Comparison of ENCODE assay signal across 1 cellular context in genomic region chr4:15655223-15656037, GRCh38.
TF ChIP-seq lines count a peak whose summit lies in the region.

TSS of gene FBXL5 (minus strand) at chr4:15655357. CDS start at chr4:15655287, 70 bp downstream.

TF ChIP-seq in WTC11, 78 proteins besides CTCF, POLR2A, EP300 and RAD21 (continued from another document):
- TF ChIP-seq GABPB1 (CRISPR knock-in tag; IDR thresholded peaks at IDR 0.05) = no peak
- TF ChIP-seq TP53 (CRISPR knock-in tag; IDR thresholded peaks at IDR 0.05) = peak; percentile 29; the same call in 1 of the 2 replicates
- TF ChIP-seq HMGXB4 (CRISPR knock-in tag; IDR thresholded peaks at IDR 0.05) = peak; percentile 80; the same call in 1 of the 2 replicates
- no peak for TF ChIP-seq JAZF1 (CRISPR knock-in tag; IDR thresholded peaks at IDR 0.05)
- peak; percentile 60 for TF ChIP-seq FOXP4 (CRISPR knock-in tag; IDR thresholded peaks at IDR 0.05)
- no peak for TF ChIP-seq ZNF263 (CRISPR knock-in tag; IDR thresholded peaks at IDR 0.05; ENCODE audit: low read depth)
- TF ChIP-seq ESRRA (CRISPR knock-in tag; IDR thresholded peaks at IDR 0.05; ENCODE audit: borderline replicate concordance) = no peak
- TF ChIP-seq ZBTB21 (CRISPR knock-in tag; IDR thresholded peaks at IDR 0.05; ENCODE audit: borderline replicate concordance) = no peak
- TF ChIP-seq CREM (CRISPR knock-in tag; IDR thresholded peaks at IDR 0.05) = no peak
- TF ChIP-seq E2F1 (CRISPR knock-in tag; IDR thresholded peaks at IDR 0.05) = no peak
- TF ChIP-seq MLX (CRISPR knock-in tag; IDR thresholded peaks at IDR 0.05) = no peak
- TF ChIP-seq MYBL2 (CRISPR knock-in tag; IDR thresholded peaks at IDR 0.05) = no peak; the same call in 1 of the 2 replicates
- TF ChIP-seq ELF4 (CRISPR knock-in tag; IDR thresholded peaks at IDR 0.05; ENCODE audit: low read depth) = no peak
- no peak for TF ChIP-seq SOX15 (CRISPR knock-in tag; IDR thresholded peaks at IDR 0.05)
- TF ChIP-seq JUN (CRISPR knock-in tag; IDR thresholded peaks at IDR 0.05) = no peak
- no peak for TF ChIP-seq SMAD4 (CRISPR knock-in tag; IDR thresholded peaks at IDR 0.05)
- 0 out of 2 replicates have a peak, but pooled peaks have one; percentile 26 for TF ChIP-seq ZNF281 (CRISPR knock-in tag; IDR thresholded peaks at IDR 0.05)
- TF ChIP-seq ETV6 (CRISPR knock-in tag; IDR thresholded peaks at IDR 0.05) = peak; percentile 65; the same call in 1 of the 2 replicates
- no peak for TF ChIP-seq SMAD3 (CRISPR knock-in tag; IDR thresholded peaks at IDR 0.05; ENCODE audit: borderline replicate concordance)
- TF ChIP-seq ZNF232 (CRISPR knock-in tag; IDR thresholded peaks at IDR 0.05) = no peak
- TF ChIP-seq EMX1 (CRISPR knock-in tag; IDR thresholded peaks at IDR 0.05) = 0 out of 2 replicates have a peak, but pooled peaks have one; percentile 76
- TF ChIP-seq GTF2I (CRISPR knock-in tag; conservative IDR thresholded peaks at IDR 0.05) = no peak
- peak; percentile 81 for TF ChIP-seq PRDM15 (CRISPR knock-in tag; IDR thresholded peaks at IDR 0.05)
- no peak for TF ChIP-seq ZBTB43 (CRISPR knock-in tag; IDR thresholded peaks at IDR 0.05)
- no peak for TF ChIP-seq ZNF317 (CRISPR knock-in tag; IDR thresholded peaks at IDR 0.05; ENCODE audit: borderline replicate concordance, low read depth)
- TF ChIP-seq IRF2 (CRISPR knock-in tag; IDR thresholded peaks at IDR 0.05; ENCODE audit: borderline replicate concordance, low read depth) = no peak
- TF ChIP-seq CDX4 (CRISPR knock-in tag; IDR thresholded peaks at IDR 0.05; ENCODE audit: borderline replicate concordance) = no peak
- peak; percentile 95 for TF ChIP-seq USF2 (CRISPR knock-in tag; IDR thresholded peaks at IDR 0.05)
- no peak for TF ChIP-seq ZMAT4 (CRISPR knock-in tag; IDR thresholded peaks at IDR 0.05)
- no peak for TF ChIP-seq ATF2 (CRISPR knock-in tag; IDR thresholded peaks at IDR 0.05; ENCODE audit: borderline replicate concordance, low read depth)
- no peak for TF ChIP-seq E2F4 (CRISPR knock-in tag; IDR thresholded peaks at IDR 0.05; ENCODE audit: borderline replicate concordance, low read depth)
- TF ChIP-seq ZNF396 (CRISPR knock-in tag; IDR thresholded peaks at IDR 0.05; ENCODE audit: borderline replicate concordance) = no peak
- TF ChIP-seq NFYB (CRISPR knock-in tag; conservative IDR thresholded peaks at IDR 0.05; ENCODE audit: low read depth) = no peak
- TF ChIP-seq GRHL2 (CRISPR knock-in tag; IDR thresholded peaks at IDR 0.05; ENCODE audit: insufficient replicate concordance, severe bottlenecking) = no peak
